In genomic region chr6:140319209-140319608, GRCh38 we compare ENCODE assay signal across 10 cellular contexts.
A peak's percentile ranks its signal among the peaks of the same experiment; 100 is the strongest.
DNase-seq lines count a peak whose midpoint lies in the region; ATAC-seq and TF ChIP-seq lines count a peak whose summit lies in the region.
"Had no signal": no experiment of that assay in that cellular context is flagged by ENCODE, and none has a peak within 500 bp of the region (broad histone marks: within the 10 kb centered on the region; RNA-seq: fewer than 3 reads in every experiment).

No MANE protein-coding gene starts in this region.

- TF ChIP-seq CTCF in mammary epithelial cell (conservative IDR thresholded peaks at IDR 0.05 in 1 of 2, IDR thresholded peaks at IDR 0.05 in 1 of 2; ENCODE audit: extremely low read depth in 1 of 2, insufficient read depth in 1 of 2, low read depth in 1 of 2, low read length in 2 of 2) (no peak), breast epithelium (IDR thresholded peaks at IDR 0.05) (no peak), epithelial cell of proximal tubule (conservative IDR thresholded peaks at IDR 0.05; ENCODE audit: low read depth, low read length) (no peak), thoracic aorta (IDR thresholded peaks at IDR 0.05) (no peak)

- H3K36me3 ChIP-seq in mammary epithelial cell (ENCODE audit: insufficient read depth, low read length) (no peaks in the 10 kb centered on the region), breast epithelium (no peaks in the 10 kb centered on the region), thoracic aorta (no peaks in the 10 kb centered on the region)

- peak overlapping the region; percentile 48 for H3K4me2 ChIP-seq in mammary epithelial cell (ENCODE audit: insufficient read depth, low read depth, low read length)

- H3K4me3 ChIP-seq in mammary epithelial cell (replicated peaks in 1 of 3; ENCODE audit: insufficient read depth in 1 of 3, low read depth in 2 of 3, low read length in 3 of 3), result no peak overlapping the region
- no peak overlapping the region for H3K4me3 ChIP-seq in breast epithelium
- peak overlapping the region; percentile 17 for H3K4me3 ChIP-seq in epithelial cell of proximal tubule (ENCODE audit: low read depth, low read length)
- peak overlapping the region; percentile 56 for H3K4me3 ChIP-seq in thoracic aorta

- intact Hi-C loops in mammary epithelial cell (cut with micrococcal nuclease), result no loop called here
- intact Hi-C loops in breast epithelium (cut with DNase I; ENCODE audit: low total_unique reads), result no loop called here

- H3K9ac ChIP-seq in mammary epithelial cell (ENCODE audit: insufficient read depth, low read length), result no peak overlapping the region

- 38% methylated on average over 2 of the region's 2 CpGs for WGBS in mammary epithelial cell (ENCODE audit: low coverage, missing lambda C conversion rate)

- no TSS peak for BruUV-seq in mammary epithelial cell (replicated peaks; lab: Mats Ljungman, UMichigan)

- in situ Hi-C loops in mammary epithelial cell (cut with MboI; ENCODE audit: low sequenced_read_pairs in 2 of 2), result no loop called here

- no peaks in the 10 kb centered on the region for H3K4me1 ChIP-seq in mammary epithelial cell (ENCODE audit: insufficient read depth, low read length)
- H3K4me1 ChIP-seq in breast epithelium, result no peaks in the 10 kb centered on the region
- peaks cover 14 to 25% of the 10 kb centered on the region in 2 donors for H3K4me1 ChIP-seq in thoracic aorta (ENCODE audit: control insufficient read depth in 1 of 2, low read depth in 2 of 2)

- H3K27me3 ChIP-seq in mammary epithelial cell (ENCODE audit: insufficient read depth, low read length), result no peaks in the 10 kb centered on the region
- no peaks in the 10 kb centered on the region for H3K27me3 ChIP-seq in breast epithelium
- no peaks in the 10 kb centered on the region for H3K27me3 ChIP-seq in thoracic aorta (replicated peaks; ENCODE audit: insufficient read depth)

- DNase-seq in mammary epithelial cell (no peak), breast epithelium (ENCODE audit: low spot score in 2 of 2) (no peak), epithelial cell of proximal tubule (ENCODE audit: low read depth) (peak; percentile 26), thoracic aorta (ENCODE audit: low spot score) (no peak), HUDEP-2 (lab: John Stamatoyannopoulos, UW; ENCODE audit: unreplicated experiment in 76 of 76) (no peak)
- DNase-seq in activated CD4-positive, CD25-positive, alpha-beta regulatory T cell (lab: John Stamatoyannopoulos, UW), result no peak
- no peak for DNase-seq in stimulated activated CD4-positive, alpha-beta T cell treated with anti-CD3 and anti-CD28 coated beads, Interleukin-4, amount 100 ng/mL, for 24 hours
- DNase-seq: activated gamma-delta T cell treated with Interleukin-2 at 50 U/mL for 16 hours; stimulated activated CD4-positive, alpha-beta T cell treated with anti-CD3 and anti-CD28 coated beads, Interleukin-15, amount 100 ng/mL, for 24 hours had no signal

- H2AFZ ChIP-seq in mammary epithelial cell (ENCODE audit: low read depth, low read length), result peak overlapping the region; percentile 37

- no peaks in the 10 kb centered on the region for H3K9me3 ChIP-seq in mammary epithelial cell (replicated peaks; ENCODE audit: insufficient read depth, low read length)
- H3K9me3 ChIP-seq in breast epithelium, result no peaks in the 10 kb centered on the region
- H3K9me3 ChIP-seq in thoracic aorta, result no peaks in the 10 kb centered on the region

- TF ChIP-seq POLR2A in breast epithelium (IDR thresholded peaks at IDR 0.05), result no peak

- H3K27ac ChIP-seq in mammary epithelial cell (ENCODE audit: insufficient read depth, low read depth, low read length), result no peak overlapping the region
- H3K27ac ChIP-seq in breast epithelium, result no peak overlapping the region
- no peak overlapping the region for H3K27ac ChIP-seq in thoracic aorta

- CTCF ChIA-PET in mammary epithelial cell (lab: Charles Lee; ENCODE audit: low non-redundant PET), result no interaction called here

- H3K79me2 ChIP-seq in mammary epithelial cell (ENCODE audit: insufficient read depth, low read length), result no peaks in the 10 kb centered on the region

- H4K20me1 ChIP-seq in mammary epithelial cell (ENCODE audit: insufficient read depth, low read length), result no peaks in the 10 kb centered on the region

- dilution Hi-C loops in mammary epithelial cell (cut with HindIII; ENCODE audit: low sequenced_read_pairs), result no loop called here

- ATAC-seq in HG03342 (IDR thresholded peaks at IDR 0.05; ENCODE audit: unreplicated experiment), result peak; percentile 63
- no peak for ATAC-seq in thoracic aorta (ENCODE audit: insufficient number of reproducible peaks, low FRiP score, low read depth)

Comparison
In these comparisons a context has a peak if more than half of its experiments do, and no peak if none do; other contexts are left out.
1. H3K4me3 ChIP-seq: peak in epithelial cell of proximal tubule (single experiment) and thoracic aorta (single experiment); none in mammary epithelial cell (0 of 3) and breast epithelium (0 of 3).